In genomic region chr3:156729460-156730179, GRCh38 we compare ENCODE assay signal across 29 cellular contexts. TPM values are rescaled to one million over a fixed set of nuclear protein-coding genes. Genes with fewer than 3 reads are reported as not detected.
DNase-seq lines count a peak whose midpoint lies in the region; ATAC-seq, FAIRE-seq and TF ChIP-seq lines count a peak whose summit lies in the region.
"Had no signal": no experiment of that assay in that cellular context is flagged by ENCODE, and none has a peak within 500 bp of the region (broad histone marks: within the 10 kb centered on the region; RNA-seq: fewer than 3 reads in every experiment).

No MANE protein-coding gene starts in this region.

- ATAC-seq in HepG2 (peak; percentile 20), right lobe of liver (no peak), natural killer cell (no peak)
- ATAC-seq: activated CD4-positive, alpha-beta T cell treated with anti-CD3 and anti-CD28 coated beads for 36 hours; activated CD8-positive, alpha-beta T cell treated with anti-CD3 and anti-CD28 coated beads, Interleukin-2, amount 10 ng/mL, durations not matched to agents 7 days and 5 days; naive thymus-derived CD4-positive, alpha-beta T cell; T-helper 17 cell had no signal

- H3K9ac ChIP-seq in HepG2 (ENCODE audit: insufficient read depth, low read depth, low read length) (no peak overlapping the region), adipocyte (ENCODE audit: low read length) (no peak overlapping the region)
- H3K9ac ChIP-seq: BLaER1 had no signal

- H3K27ac ChIP-seq in HepG2 (ENCODE audit: extremely low read length, insufficient read depth, low read length), result peak overlapping the region; percentile 0
- H3K27ac ChIP-seq in right lobe of liver, result no peak overlapping the region
- H3K27ac ChIP-seq: BLaER1, tibial artery had no signal

- H3K27ac Mint-ChIP-seq in natural killer cell, result no peak overlapping the region
- H3K27ac Mint-ChIP-seq: activated CD4-positive, alpha-beta T cell treated with anti-CD3 and anti-CD28 coated beads for 36 hours; activated CD8-positive, alpha-beta T cell treated with anti-CD3 and anti-CD28 coated beads, Interleukin-2, amount 10 ng/mL, durations not matched to agents 7 days and 5 days; activated naive CD8-positive, alpha-beta T cell treated with anti-CD3 and anti-CD28 coated beads for 36 hours; activated T-helper 2 cell treated with anti-CD3 and anti-CD28 coated beads, Interferon-gamma antibody, Interleukin-2, Interleukin-4, amounts not matched to agents 10 μg/mL and 5 μg/mL and 100 μg/mL, durations not matched to agents 14 hours and 24 hours and 36 hours; mesothelial cell of epicardium; naive thymus-derived CD4-positive, alpha-beta T cell; T-helper 17 cell had no signal

- peak overlapping the region; percentile 44 for H2AFZ ChIP-seq in HepG2 (ENCODE audit: low read length)

- no peaks in the 10 kb centered on the region for H3K9me3 Mint-ChIP-seq in natural killer cell
- H3K9me3 Mint-ChIP-seq: activated naive CD8-positive, alpha-beta T cell treated with anti-CD3 and anti-CD28 coated beads for 36 hours; activated T-helper 2 cell treated with anti-CD3 and anti-CD28 coated beads, Interferon-gamma antibody, Interleukin-2, Interleukin-4, amounts not matched to agents 10 μg/mL and 5 μg/mL and 100 μg/mL, durations not matched to agents 14 hours and 24 hours and 36 hours; mesothelial cell of epicardium had no signal

- H3K4me3 Mint-ChIP-seq in natural killer cell, result no peak overlapping the region
- H3K4me3 Mint-ChIP-seq: activated CD4-positive, alpha-beta T cell treated with anti-CD3 and anti-CD28 coated beads for 36 hours; activated CD8-positive, alpha-beta T cell treated with anti-CD3 and anti-CD28 coated beads, Interleukin-2, amount 10 ng/mL, durations not matched to agents 7 days and 5 days; activated naive CD8-positive, alpha-beta T cell treated with anti-CD3 and anti-CD28 coated beads for 36 hours; mesothelial cell of epicardium; naive thymus-derived CD4-positive, alpha-beta T cell; T-helper 17 cell had no signal

- peak overlapping the region in 1 of 3 experiments; percentile 14; a peak in 2 of 6 replicates for H3K4me3 ChIP-seq in HepG2 (replicated peaks in 1 of 3; ENCODE audit: insufficient read depth in 1 of 3, low read depth in 2 of 3, low read length in 3 of 3)
- H3K4me3 ChIP-seq in right lobe of liver, result no peak overlapping the region
- no peak overlapping the region for H3K4me3 ChIP-seq in adipocyte (ENCODE audit: low read length)
- H3K4me3 ChIP-seq: BLaER1, tibial artery had no signal

- H3K4me1 ChIP-seq in HepG2 (ENCODE audit: insufficient read depth, low read length) (peaks cover 55% of the 10 kb centered on the region), right lobe of liver (no peaks in the 10 kb centered on the region), adipocyte (ENCODE audit: control insufficient read depth, insufficient read depth, low read length) (peaks cover 15% of the 10 kb centered on the region)
- H3K4me1 ChIP-seq: tibial artery had no signal

- no peaks in the 10 kb centered on the region for H3K36me3 Mint-ChIP-seq in natural killer cell
- H3K36me3 Mint-ChIP-seq: mesothelial cell of epicardium had no signal

- peak; percentile 34 for FAIRE-seq in HepG2 (lab: Jason Lieb, UNC)
- FAIRE-seq: endometrium, islet of Langerhans had no signal

- no TSS peak for BruUV-seq in HepG2 (replicated peaks; lab: Mats Ljungman, UMichigan)

- POLR2A ChIA-PET in HepG2 (lab: Yijun Ruan, JAX), result interaction anchor here (1.3 kb wide), 1 partner anchor 406 kb away, joined by 3 read pairs; no protein-coding TSS in a partner anchor

- peaks cover 0 to 3% of the 10 kb centered on the region in 2 donors for H3K27me3 Mint-ChIP-seq in natural killer cell (ENCODE audit: low read depth in 2 of 2)
- H3K27me3 Mint-ChIP-seq: activated CD4-positive, alpha-beta T cell treated with anti-CD3 and anti-CD28 coated beads for 36 hours; activated naive CD8-positive, alpha-beta T cell treated with anti-CD3 and anti-CD28 coated beads for 36 hours; naive thymus-derived CD4-positive, alpha-beta T cell; T-helper 17 cell had no signal

- no peaks in the 10 kb centered on the region for H3K27me3 ChIP-seq in HepG2 (ENCODE audit: control insufficient read depth in 1 of 2, insufficient read depth in 2 of 2, low read length in 2 of 2)
- no peaks in the 10 kb centered on the region for H3K27me3 ChIP-seq in right lobe of liver
- no peaks in the 10 kb centered on the region for H3K27me3 ChIP-seq in adipocyte (replicated peaks; ENCODE audit: control insufficient read depth, insufficient read depth, low read length)
- H3K27me3 ChIP-seq: BLaER1, tibial artery had no signal

- no peak for TF ChIP-seq RAD21 in HepG2 (CRISPR knock-in tag; IDR thresholded peaks at IDR 0.05)

- H3K36me3 ChIP-seq in HepG2 (replicated peaks in 1 of 2; ENCODE audit: control insufficient read depth in 1 of 2, insufficient read depth in 2 of 2, low read length in 2 of 2) (no peaks in the 10 kb centered on the region), right lobe of liver (no peaks in the 10 kb centered on the region), adipocyte (ENCODE audit: control insufficient read depth, insufficient read depth, low read length, severe bottlenecking) (peaks cover 28% of the 10 kb centered on the region)
- H3K36me3 ChIP-seq: BLaER1, tibial artery had no signal

- no peak for TF ChIP-seq EP300 in HepG2 (IDR thresholded peaks at IDR 0.05; ENCODE audit: low read depth in 2 of 2, low read length in 2 of 2)
- no peak for TF ChIP-seq EP300 in HepG2 (CRISPR knock-in tag; IDR thresholded peaks at IDR 0.05; ENCODE audit: borderline replicate concordance)

- intact Hi-C loops in HepG2 (cut with micrococcal nuclease; ENCODE audit: unreplicated experiment), result loop anchor here (2.0 kb wide), 1 partner anchor 55 kb away; the partner anchor contains the start of gene TIPARP
- intact Hi-C loops in right lobe of liver (cut with DNase I), result no loop called here
- intact Hi-C loops in natural killer cell (cut with micrococcal nuclease), result no loop called here

- H3K4me1 Mint-ChIP-seq in natural killer cell, result no peaks in the 10 kb centered on the region
- H3K4me1 Mint-ChIP-seq: activated CD4-positive, alpha-beta T cell treated with anti-CD3 and anti-CD28 coated beads for 36 hours; T-helper 17 cell had no signal

- H3K79me2 ChIP-seq in HepG2 (ENCODE audit: insufficient read depth, low read length), result no peaks in the 10 kb centered on the region

- no peak for TF ChIP-seq CTCF in HepG2 (CRISPR knock-in tag; IDR thresholded peaks at IDR 0.05)
- no peak for TF ChIP-seq CTCF in right lobe of liver (IDR thresholded peaks at IDR 0.05)
- no peak for TF ChIP-seq CTCF in natural killer cell (IDR thresholded peaks at IDR 0.05)

- no peak for DNase-seq in HepG2 (ENCODE audit: low spot score)
- no peak for DNase-seq in right lobe of liver
- DNase-seq in adipocyte (ENCODE audit: low read depth), result peak; percentile 71
- DNase-seq in islet precursor cell, result peak; percentile 71
- DNase-seq in natural killer cell, result no peak
- no peak for DNase-seq in NCI-H2107 (lab: John Stamatoyannopoulos, UW)
- DNase-seq in amniotic stem cell (lab: John Stamatoyannopoulos, UW), result no peak
- DNase-seq: ACHN; activated CD4-positive, alpha-beta T cell treated with anti-CD3 and anti-CD28 coated beads for 36 hours; activated CD8-positive, alpha-beta T cell treated with anti-CD3 and anti-CD28 coated beads, Interleukin-2, amount 10 ng/mL, durations not matched to agents 7 days and 5 days; activated naive CD8-positive, alpha-beta T cell treated with anti-CD3 and anti-CD28 coated beads for 36 hours; DMS53; HCEC 1CT; Kasumi-1; naive thymus-derived CD4-positive, alpha-beta T cell; NCI-H1092; NCI-H2029; NCI-H2227 treated with DMSO at 0.1 percent for 48 hours; NCI-H526 treated with DMSO at 0.1 percent for 48 hours; occipital lobe; retina; stimulated activated CD4-positive, alpha-beta T cell treated with anti-CD3 and anti-CD28 coated beads, Interleukin-2, amount 100 ng/mL, for 24 hours; T-helper 17 cell; tibial artery had no signal

- TF ChIP-seq POLR2A in HepG2 (IDR thresholded peaks at IDR 0.05; ENCODE audit: insufficient read depth in 1 of 2, low read depth in 2 of 2, low read length in 2 of 2) (no peak), right lobe of liver (IDR thresholded peaks at IDR 0.05) (no peak)

- CTCF ChIA-PET in HepG2 (lab: Yijun Ruan, JAX; ENCODE audit: low intra/inter-chr PET ratio, low total read pairs), result no interaction called here

- no peaks in the 10 kb centered on the region for H4K20me1 ChIP-seq in HepG2 (ENCODE audit: insufficient read depth, low read length)
- H4K20me1 ChIP-seq: BLaER1 had no signal

- in situ Hi-C loops in HepG2 (cut with HindIII; ENCODE audit: extremely low pct_ligation_motif_present, low pct_unique_long_range_greater_than_20kb), result no loop called here

- H3K9me3 ChIP-seq in HepG2 (ENCODE audit: low read length), result no peaks in the 10 kb centered on the region
- H3K9me3 ChIP-seq in right lobe of liver, result no peaks in the 10 kb centered on the region
- no peaks in the 10 kb centered on the region for H3K9me3 ChIP-seq in adipocyte (ENCODE audit: control insufficient read depth, low read length)
- H3K9me3 ChIP-seq: BLaER1, tibial artery had no signal

- 5% methylated on average over 2 of the region's 2 CpGs for WGBS in HepG2 (ENCODE audit: low lambda C conversion rate)
- WGBS in right lobe of liver (ENCODE audit: insufficient coverage, low coverage, low lambda C conversion rate, missing lambda C conversion rate), result no CpG with 5 or more reads among the region's 2 CpGs

- peak overlapping the region; percentile 70 for H3K4me2 ChIP-seq in HepG2 (ENCODE audit: low read depth, low read length)
- H3K4me2 ChIP-seq: BLaER1 had no signal

RNA-seq across cellular contexts. Expression of gene TIPARP, which starts 55.2 kb away (rescaled TPM):
- 19.7 and 25.4 TPM in 2 replicates for total RNA-seq in HepG2 (2016; rRNA removed; fragmentation: Illumina TruSeq; extraction: Trizol)
- 4.3 and 4.5 TPM in 2 replicates for total RNA-seq in HepG2 (2016; cell fraction: cytosol; rRNA removed; fragmentation: Illumina TruSeq; extraction: Trizol; ENCODE audit: low read depth)
- total RNA-seq in HepG2 (2016; cell fraction: insoluble cytoplasmic fraction; rRNA removed; fragmentation: Illumina TruSeq; extraction: Trizol), result 19.9 and 26.0 TPM in 2 replicates
- total RNA-seq in HepG2 (2016; cell fraction: membrane; rRNA removed; fragmentation: Illumina TruSeq; extraction: Trizol), result 10.5 and 12.3 TPM in 2 replicates
- total RNA-seq in HepG2 (2016; cell fraction: nucleus; rRNA removed; fragmentation: Illumina TruSeq; extraction: Trizol), result 22.2 and 24.2 TPM in 2 replicates
- 6.6 and 7.3 TPM in 2 replicates for polyA plus RNA-seq in HepG2 (2011; rRNA removed)
- 2.1 and 4.5 TPM in 2 replicates for polyA plus RNA-seq in HepG2 (2011; cell fraction: cytosol; rRNA removed)
- polyA plus RNA-seq in HepG2 (2011; cell fraction: nucleus; rRNA removed), result 3.6 and 4.6 TPM in 2 replicates
- polyA plus RNA-seq in HepG2 (2012), result 10.5 and 10.6 TPM in 2 replicates
- polyA plus RNA-seq in HepG2 (2016; cell fraction: cytosol; fragmentation: Illumina TruSeq; extraction: Trizol; ENCODE audit: low read depth), result 0.74 and 0.79 TPM in 2 replicates
- polyA plus RNA-seq in HepG2 (2016; cell fraction: insoluble cytoplasmic fraction; fragmentation: Illumina TruSeq; extraction: Trizol; ENCODE audit: low read depth), result 14.7 and 18.3 TPM in 2 replicates
- 2.9 and 3.6 TPM in 2 replicates for polyA plus RNA-seq in HepG2 (2016; cell fraction: membrane; fragmentation: Illumina TruSeq; extraction: Trizol; ENCODE audit: low read depth)
- 11.9 and 13.5 TPM in 2 replicates for polyA plus RNA-seq in HepG2 (2016; cell fraction: nucleus; fragmentation: Illumina TruSeq; extraction: Trizol; ENCODE audit: insufficient read depth, low read depth)
- polyA minus RNA-seq in HepG2 (2011; rRNA and poly(A)+ RNA removed; ENCODE audit: low replicate concordance), result 4.9 and 12.3 TPM in 2 replicates
- polyA minus RNA-seq in HepG2 (2011; cell fraction: cytosol; rRNA and poly(A)+ RNA removed), result 6.4 and 8.5 TPM in 2 replicates
- polyA minus RNA-seq in HepG2 (2011; cell fraction: nucleus; rRNA and poly(A)+ RNA removed), result 33.6 and 42.5 TPM in 2 replicates
- total RNA-seq in right lobe of liver, result 10 to 100 TPM; 10.2 to 19.5 (median 16.4) TPM
- 100 to 1,000 TPM; 129 to 249 (median 147) TPM for total RNA-seq in natural killer cell

Comparison
In these comparisons a context has a peak if more than half of its experiments do, and no peak if none do; other contexts are left out.
1. DNase-seq: peak in adipocyte (single experiment) and islet precursor cell (single experiment); none in HepG2 (single experiment), right lobe of liver (0 of 3), natural killer cell (single experiment), NCI-H2107 (single experiment) and amniotic stem cell (single experiment).